Comparison of ENCODE assay signal across 9 cellular contexts in the genomic region with DNA sequence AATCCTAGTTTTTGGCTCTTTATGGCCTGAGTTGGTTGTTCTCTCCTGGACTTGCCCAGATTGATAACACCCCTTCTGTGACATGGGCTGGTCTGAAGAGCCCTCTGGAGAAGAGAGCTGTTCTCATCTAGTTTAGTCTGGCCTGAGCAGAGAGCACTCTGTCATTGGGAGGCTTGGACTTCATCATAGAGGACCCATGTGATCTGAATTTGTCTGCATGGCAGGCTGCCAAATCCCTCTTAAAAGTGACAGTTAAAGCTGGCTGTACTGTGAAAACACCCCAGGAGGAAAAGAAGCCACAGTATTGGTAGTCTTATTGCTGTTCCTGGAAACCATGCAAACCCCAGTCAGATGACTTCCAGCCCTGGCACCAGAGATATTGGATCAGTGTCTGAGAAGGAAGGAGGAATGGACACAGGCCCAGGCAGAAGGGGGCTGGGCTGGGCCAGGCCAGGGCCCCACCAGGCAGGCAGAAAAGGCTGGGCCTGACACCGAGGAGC. TPM values are rescaled to one million over a fixed set of nuclear protein-coding genes. Genes with fewer than 3 reads are reported as not detected.
DNase-seq lines count a peak whose midpoint lies in the region; ATAC-seq, FAIRE-seq and TF ChIP-seq lines count a peak whose summit lies in the region.
"Had no signal": no experiment of that assay in that cellular context is flagged by ENCODE, and none has a peak within 500 bp of the region (broad histone marks: within the 10 kb centered on the region; RNA-seq: fewer than 3 reads in every experiment).

No MANE protein-coding gene starts in this region.

- no peaks in the 10 kb centered on the region for H3K36me3 ChIP-seq in astrocyte (ENCODE audit: insufficient read depth, low read length)
- no peaks in the 10 kb centered on the region for H3K36me3 ChIP-seq in kidney (ENCODE audit: control insufficient read depth in 1 of 2, insufficient read depth in 2 of 2, low read length in 2 of 2)
- H3K36me3 ChIP-seq in thymus (ENCODE audit: control insufficient read depth, insufficient read depth): no peaks in the 10 kb centered on the region
- H3K36me3 ChIP-seq: HAP-1 had no signal

- H3K9ac ChIP-seq in astrocyte (ENCODE audit: low read length) (no peak overlapping the region), kidney (ENCODE audit: low read length in 2 of 2) (no peak overlapping the region)

- intact Hi-C loops in kidney (cut with DNase I): no loop called here

- TF ChIP-seq CTCF in astrocyte (IDR thresholded peaks at IDR 0.05; ENCODE audit: insufficient read depth, low read depth, low read length): no peak
- no peak for TF ChIP-seq CTCF in kidney (IDR thresholded peaks at IDR 0.05; ENCODE audit: borderline replicate concordance, extremely low read depth, insufficient read depth)

- peak overlapping the region; percentile 26 for H3K27ac Mint-ChIP-seq in astrocyte (ENCODE audit: unreplicated experiment)

- peaks cover 4% of the 10 kb centered on the region for H3K4me1 Mint-ChIP-seq in astrocyte (ENCODE audit: low read depth, unreplicated experiment)

- no peaks in the 10 kb centered on the region for H3K36me3 Mint-ChIP-seq in astrocyte (ENCODE audit: low read depth, unreplicated experiment)

- DNase-seq in DMS79 (lab: John Stamatoyannopoulos, UW) (peak; percentile 90), NCI-H187 (lab: John Stamatoyannopoulos, UW) (peak; percentile 77 to 78), astrocyte (ENCODE audit: low read depth) (peak; percentile 15), kidney (peak; percentile 86), urothelium cell line (ENCODE audit: low spot score) (no peak)

- H3K4me3 ChIP-seq in astrocyte (ENCODE audit: insufficient read depth, low read depth, low read length): no peak overlapping the region
- no peak overlapping the region for H3K4me3 ChIP-seq in kidney (ENCODE audit: low read length in 2 of 2)
- H3K4me3 ChIP-seq in thymus (ENCODE audit: low read length): no peak overlapping the region
- H3K4me3 ChIP-seq: HAP-1 had no signal

- H3K4me3 Mint-ChIP-seq in astrocyte (ENCODE audit: unreplicated experiment): peak overlapping the region; percentile 1

- H3K27ac ChIP-seq in astrocyte (ENCODE audit: low read depth, low read length) (no peak overlapping the region), kidney (ENCODE audit: low read depth in 2 of 2, low read length in 2 of 2) (peak overlapping the region in 1 of 2 donors; percentile 40), thymus (ENCODE audit: low read depth) (peak overlapping the region; percentile 36)

- peaks cover 10% of the 10 kb centered on the region for H3K27me3 ChIP-seq in astrocyte (ENCODE audit: insufficient read depth, low read length)
- no peaks in the 10 kb centered on the region for H3K27me3 ChIP-seq in thymus (ENCODE audit: control insufficient read depth, insufficient read depth)

- no peaks in the 10 kb centered on the region for H3K79me2 ChIP-seq in astrocyte (ENCODE audit: insufficient read depth, low read length)

- ATAC-seq in GM19324 (IDR thresholded peaks at IDR 0.05; ENCODE audit: low FRiP score, unreplicated experiment): no peak
- no peak for ATAC-seq in HG03457 (IDR thresholded peaks at IDR 0.05; ENCODE audit: unreplicated experiment)

- H3K27me3 Mint-ChIP-seq in astrocyte (ENCODE audit: low read depth, unreplicated experiment): peaks cover 21% of the 10 kb centered on the region

- H3K4me2 ChIP-seq in astrocyte (ENCODE audit: low read length): no peak overlapping the region

- no peaks in the 10 kb centered on the region for H3K9me3 ChIP-seq in astrocyte (ENCODE audit: insufficient read depth, low read depth, low read length)
- H3K9me3 ChIP-seq in kidney (ENCODE audit: control insufficient read depth in 1 of 2, low read length in 2 of 2): no peaks in the 10 kb centered on the region
- H3K9me3 ChIP-seq in thymus (ENCODE audit: control insufficient read depth): no peaks in the 10 kb centered on the region
- H3K9me3 ChIP-seq: HAP-1 had no signal

- H2AFZ ChIP-seq in astrocyte (ENCODE audit: low read depth, low read length): no peak overlapping the region

- 40% methylated on average over 1 of the region's 1 CpG for WGBS in thymus

- H4K20me1 ChIP-seq in astrocyte (ENCODE audit: insufficient read depth, low read length): no peaks in the 10 kb centered on the region

- H3K9me3 Mint-ChIP-seq in astrocyte (ENCODE audit: unreplicated experiment): no peaks in the 10 kb centered on the region

- H3K4me1 ChIP-seq in astrocyte (ENCODE audit: insufficient read depth, low read length) (no peaks in the 10 kb centered on the region), kidney (ENCODE audit: control insufficient read depth in 1 of 2, insufficient read depth in 1 of 2, low read depth in 1 of 2, low read length in 2 of 2) (peaks cover 0 to 4% of the 10 kb centered on the region in 2 donors), thymus (ENCODE audit: control insufficient read depth, insufficient read depth, low read length) (peaks cover 6% of the 10 kb centered on the region)

- no peak for FAIRE-seq in astrocyte (lab: Jason Lieb, UNC)
- no peak for FAIRE-seq in kidney (lab: Jason Lieb, UNC)
- FAIRE-seq in urothelium cell line (lab: Jason Lieb, UNC): no peak

RNA-seq across cellular contexts. Expression of gene WDR31, which starts 3.7 kb away (rescaled TPM):
- total RNA-seq in astrocyte (1.6 and 2.1 TPM in 2 replicates), kidney (8.7 TPM)
- polyA plus RNA-seq in kidney (ENCODE audit: insufficient read depth, low read depth, low replicate concordance) (3.1 TPM), thymus (1.3 TPM)

RNA-seq across cellular contexts. Expression of gene BSPRY, which starts 5.6 kb away (rescaled TPM):
- 0.27 TPM in 1 of 2 replicates, not detected in the other for total RNA-seq in astrocyte
- total RNA-seq in kidney: 14.5 TPM
- 18.0 TPM for polyA plus RNA-seq in kidney (ENCODE audit: insufficient read depth, low read depth, low replicate concordance)
- 6.1 TPM for polyA plus RNA-seq in thymus

RNA-seq across cellular contexts. Expression of gene HDHD3, which starts 33.0 kb away (rescaled TPM):
- total RNA-seq in astrocyte (8.8 and 9.4 TPM in 2 replicates), kidney (29.8 TPM)
- polyA plus RNA-seq in kidney (ENCODE audit: insufficient read depth, low read depth, low replicate concordance) (107 TPM), thymus (21.6 TPM)

RNA-seq across cellular contexts. Expression of gene RNF183, which starts 40.6 kb away (rescaled TPM):
- total RNA-seq in astrocyte (not detected in 2 replicates), kidney (3.6 TPM)
- polyA plus RNA-seq in kidney (ENCODE audit: insufficient read depth, low read depth, low replicate concordance) (8.1 TPM), thymus (0.46 TPM)

RNA-seq across cellular contexts. Expression of gene ALAD, which starts 57.3 kb away (rescaled TPM):
- 19.9 and 20.7 TPM in 2 replicates for total RNA-seq in astrocyte
- total RNA-seq in kidney: 35.4 TPM
- 64.1 TPM for polyA plus RNA-seq in kidney (ENCODE audit: insufficient read depth, low read depth, low replicate concordance)
- 29.9 TPM for polyA plus RNA-seq in thymus

Comparison
In these comparisons a context has a peak if more than half of its experiments do, and no peak if none do; other contexts are left out.
1. RNA of gene BSPRY, which starts 5.6 kb away (total RNA-seq): 14.5 TPM in kidney (single experiment); 0.27 TPM in astrocyte; every median in the first group is over 10 times any median in the second.